8 cellular contexts compared by ENCODE assay signal in the genomic region with DNA sequence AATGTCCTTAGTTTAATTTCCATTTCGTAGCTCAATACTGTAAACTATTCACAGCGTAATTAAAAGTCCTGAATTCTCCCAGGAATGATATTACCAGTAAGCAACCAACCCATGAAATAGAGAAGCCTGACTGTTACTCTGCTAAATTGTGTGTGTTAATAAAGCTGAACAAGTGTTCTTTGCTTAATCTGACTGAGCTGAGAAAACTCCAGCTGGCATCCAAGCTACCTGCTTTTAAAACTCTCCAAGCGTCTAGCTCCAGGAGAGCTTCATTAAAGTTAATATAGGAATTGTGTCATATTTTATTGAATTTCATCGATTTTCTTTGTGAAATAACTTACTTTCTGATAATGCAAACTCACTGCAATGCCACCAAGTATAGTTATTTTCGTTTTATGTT.
"Had no signal": no experiment of that assay in that cellular context is flagged by ENCODE, and none has a peak within 500 bp of the region (broad histone marks: within the 10 kb centered on the region; RNA-seq: fewer than 3 reads in every experiment).

No MANE protein-coding gene starts in this region.

- DNase-seq: GDM1, GF-D8 had no signal

- FAIRE-seq: G401.6, GM12878, GM12891, GM12892, GM18507, GM19239 had no signal

- ATAC-seq: GM12878 had no signal

- H3K4me3 ChIP-seq: GM12878 had no signal
